ENCODE assay signal across 10 cellular contexts in the genomic region with DNA sequence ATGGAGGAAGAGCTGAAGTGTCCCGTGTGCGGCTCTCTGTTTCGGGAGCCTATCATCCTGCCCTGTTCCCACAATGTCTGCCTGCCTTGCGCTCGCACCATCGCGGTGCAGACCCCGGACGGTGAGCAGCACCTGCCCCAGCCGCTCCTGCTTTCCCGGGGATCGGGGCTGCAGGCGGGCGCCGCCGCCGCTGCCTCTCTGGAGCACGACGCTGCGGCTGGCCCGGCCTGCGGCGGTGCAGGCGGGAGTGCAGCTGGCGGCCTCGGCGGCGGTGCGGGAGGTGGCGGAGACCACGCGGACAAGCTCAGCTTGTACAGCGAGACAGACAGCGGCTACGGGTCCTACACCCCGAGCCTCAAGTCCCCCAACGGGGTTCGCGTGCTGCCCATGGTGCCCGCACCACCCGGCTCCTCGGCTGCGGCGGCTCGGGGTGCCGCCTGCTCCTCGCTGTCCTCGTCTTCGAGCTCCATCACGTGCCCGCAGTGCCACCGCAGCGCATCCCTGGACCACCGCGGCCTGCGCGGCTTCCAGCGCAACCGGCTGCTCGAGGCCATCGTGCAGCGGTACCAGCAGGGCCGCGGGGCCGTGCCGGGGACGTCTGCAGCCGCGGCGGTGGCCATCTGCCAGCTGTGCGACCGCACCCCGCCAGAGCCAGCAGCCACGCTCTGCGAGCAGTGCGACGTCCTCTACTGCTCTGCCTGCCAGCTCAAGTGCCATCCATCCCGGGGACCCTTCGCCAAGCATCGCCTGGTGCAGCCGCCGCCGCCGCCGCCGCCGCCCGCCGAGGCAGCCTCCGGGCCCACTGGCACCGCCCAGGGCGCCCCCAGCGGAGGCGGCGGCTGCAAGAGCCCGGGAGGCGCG. TPM values are rescaled to one million over a fixed set of nuclear protein-coding genes. Genes with fewer than 3 reads are reported as not detected.
A peak's percentile ranks its signal among the peaks of the same experiment; 100 is the strongest.
DNase-seq lines count a peak whose midpoint lies in the region; ATAC-seq and TF ChIP-seq lines count a peak whose summit lies in the region.
"Had no signal": no experiment of that assay in that cellular context is flagged by ENCODE, and none has a peak within 500 bp of the region (broad histone marks: within the 10 kb centered on the region; RNA-seq: fewer than 3 reads in every experiment).

No MANE protein-coding gene starts in this region.

- no peak overlapping the region for H3K9ac ChIP-seq in GM23248

- peaks cover 45% of the 10 kb centered on the region for H3K4me1 Mint-ChIP-seq in brain
- peaks cover 0 to 10% (median 3%) of the 10 kb centered on the region in 3 donors for H3K4me1 Mint-ChIP-seq in naive B cell

- DNase-seq in AG09309 (ENCODE audit: low read depth), result no peak
- DNase-seq in GM23248, result peak; percentile 14
- peak; percentile 11 for DNase-seq in naive B cell
- DNase-seq in kidney glomerular epithelial cell (lab: John Stamatoyannopoulos, UW), result no peak
- no peak for DNase-seq in stimulated activated CD4-positive, alpha-beta T cell treated with anti-CD3 and anti-CD28 coated beads, Interleukin-4, amount 100 ng/mL, for 4 hours
- no peak for DNase-seq in NCI-H2081 treated with DMSO at 0.1 percent for 48 hours (lab: John Stamatoyannopoulos, UW)
- DNase-seq: activated B cell treated with CpG ODN at 0.5 μM for 24 hours had no signal

- H3K9me3 Mint-ChIP-seq in brain (peaks cover 0 to 4% (median 0%) of the 10 kb centered on the region in 5 experiments), naive B cell (peaks cover 0 to 4% (median 0%) of the 10 kb centered on the region in 7 donors)
- H3K9me3 Mint-ChIP-seq: activated B cell treated with CpG ODN at 0.5 μM for 24 hours had no signal

- in situ Hi-C loops in GM23248 (cut with MboI), result no loop called here

- H3K27me3 Mint-ChIP-seq in brain (peaks cover 68% of the 10 kb centered on the region), naive B cell (peaks cover 44 to 74% (median 65%) of the 10 kb centered on the region in 3 donors)

- no peaks in the 10 kb centered on the region for H4K20me1 ChIP-seq in GM23248 (ENCODE audit: insufficient read depth)

- no peak overlapping the region for H3K27ac ChIP-seq in GM23248
- H3K27ac ChIP-seq: body of pancreas had no signal

- H3F3A ChIP-seq in GM23248 (ENCODE audit: insufficient read depth), result no peaks in the 10 kb centered on the region

- no peaks in the 10 kb centered on the region for H3K79me2 ChIP-seq in GM23248 (ENCODE audit: insufficient read depth)

- H3K27ac Mint-ChIP-seq in brain (peak overlapping the region in 2 of 5 experiments; percentile 47 to 74), naive B cell (no peak overlapping the region)
- H3K27ac Mint-ChIP-seq: activated B cell treated with CpG ODN at 0.5 μM for 24 hours had no signal

- no peaks in the 10 kb centered on the region for H3K9me2 ChIP-seq in GM23248 (ENCODE audit: insufficient read depth)

- peaks cover 47% of the 10 kb centered on the region for H3K27me3 ChIP-seq in GM23248 (replicated peaks; ENCODE audit: insufficient read depth)

- no peak overlapping the region for H2AFZ ChIP-seq in GM23248

- H3K9me3 ChIP-seq in GM23248 (ENCODE audit: low read depth), result no peaks in the 10 kb centered on the region
- H3K9me3 ChIP-seq: body of pancreas had no signal

- H3K4me3 ChIP-seq in AG09309 (ENCODE audit: control insufficient read depth, low read depth, low read length), result peak overlapping the region; percentile 17; the same call in 1 of the 2 replicates
- 0 out of 2 replicates have a peak overlapping the region, but pooled peaks have one; percentile 50 for H3K4me3 ChIP-seq in GM23248
- H3K4me3 ChIP-seq: body of pancreas had no signal

- H3K36me3 Mint-ChIP-seq in brain (peaks cover 9% of the 10 kb centered on the region), naive B cell (no peaks in the 10 kb centered on the region)

- H3K36me3 ChIP-seq in GM23248 (ENCODE audit: low read depth), result no peaks in the 10 kb centered on the region

- H3K4me3 Mint-ChIP-seq in brain, result peak overlapping the region; percentile 79 to 83 (median 81)
- peak overlapping the region in 2 of 8 donors; percentile 40 to 49 for H3K4me3 Mint-ChIP-seq in naive B cell
- H3K4me3 Mint-ChIP-seq: activated B cell treated with CpG ODN at 0.5 μM for 24 hours had no signal

- H3K4me2 ChIP-seq in GM23248 (ENCODE audit: unreplicated experiment), result peak overlapping the region; percentile 51

- 0 out of 2 replicates have a peak, but pooled peaks cover 3% of the 10 kb centered on the region for H3K4me1 ChIP-seq in GM23248 (ENCODE audit: insufficient read depth)

- WGBS in GM23248 (ENCODE audit: low coverage in 1 of 2, low lambda C conversion rate in 2 of 2, missing lambda C conversion rate in 2 of 2), 2 experiments, result 6% methylated on average over 52 to 79 of the region's 98 CpGs

- ATAC-seq in naive B cell (ENCODE audit: low read depth in 2 of 2) (no peak), GM19397 (IDR thresholded peaks at IDR 0.05; ENCODE audit: unreplicated experiment) (no peak)

- TF ChIP-seq CTCF in AG09309 (IDR thresholded peaks at IDR 0.05; ENCODE audit: control insufficient read depth, insufficient read depth, low read depth, low read length, missing control alignments) (no peak), brain (conservative IDR thresholded peaks at IDR 0.05) (no peak)

RNA-seq across cellular contexts. Expression of gene TRIM67, which starts 1.3 kb away (rescaled TPM):
- total RNA-seq in GM23248 (2014; rRNA removed; shearing (Covaris generic)), result not detected in 2 replicates
- not detected in 2 replicates for polyA plus RNA-seq in GM23248 (2016; fragmentation: Nextera tagmentation; extraction: Ambion mirVana)
- polyA plus RNA-seq in brain (ENCODE audit: insufficient read depth, low read depth, low replicate concordance), result 1.9 TPM
- polyA plus RNA-seq in naive B cell (ENCODE audit: low read depth in 6 of 6), result not detected
- total RNA-seq: activated B cell treated with CpG ODN at 0.5 μM for 24 hours had no signal

Comparison
In these comparisons a context has a peak if more than half of its experiments do, and no peak if none do; other contexts are left out.
1. DNase-seq: peak in GM23248 (single experiment) and naive B cell (single experiment); none in AG09309 (single experiment), kidney glomerular epithelial cell (single experiment), stimulated activated CD4-positive, alpha-beta T cell treated with anti-CD3 and anti-CD28 coated beads, Interleukin-4, amount 100 ng/mL, for 4 hours (0 of 2) and NCI-H2081 treated with DMSO at 0.1 percent for 48 hours (single experiment).